In the genomic region with DNA sequence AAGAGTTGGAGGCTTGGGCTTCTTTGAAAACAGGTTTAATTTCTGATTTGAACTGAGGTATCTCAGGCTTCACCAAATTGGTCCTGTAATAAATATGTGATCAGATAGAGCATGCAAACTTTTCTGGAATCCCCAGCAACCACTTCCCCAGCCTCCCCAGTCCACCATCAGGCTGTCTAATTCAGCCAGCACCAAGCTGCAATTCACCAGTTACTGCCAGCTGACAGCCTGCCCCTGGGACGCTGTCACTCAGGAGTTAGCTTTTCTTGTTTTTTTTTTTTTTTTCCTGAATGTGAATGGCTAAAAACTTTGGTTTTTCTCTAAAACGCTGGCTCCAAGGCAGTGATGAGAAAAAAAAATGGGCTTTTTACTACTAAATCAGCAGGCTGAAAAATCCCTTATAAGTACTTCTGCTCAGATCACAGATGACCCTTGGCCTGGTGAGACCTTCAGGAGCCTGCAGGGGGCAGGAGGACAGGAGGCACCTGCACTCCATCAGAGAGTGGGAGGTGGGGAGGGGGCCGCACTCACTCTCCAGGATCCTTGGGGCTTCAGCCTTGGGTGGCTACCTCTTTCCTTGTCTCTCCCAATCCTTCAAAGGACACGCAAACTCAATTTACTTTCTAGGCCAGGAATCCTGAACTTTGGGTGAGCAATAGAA, we compare ENCODE assay signal across 14 cellular contexts.
DNase-seq lines count a peak whose midpoint lies in the region; ATAC-seq, FAIRE-seq and TF ChIP-seq lines count a peak whose summit lies in the region.
"Had no signal": no experiment of that assay in that cellular context is flagged by ENCODE, and none has a peak within 500 bp of the region (broad histone marks: within the 10 kb centered on the region; RNA-seq: fewer than 3 reads in every experiment).

No MANE protein-coding gene starts in this region.

- peaks cover 43% of the 10 kb centered on the region for H3K4me1 ChIP-seq in CD8-positive, alpha-beta T cell (ENCODE audit: insufficient read depth, low read length)
- H3K4me1 ChIP-seq in keratinocyte (ENCODE audit: control insufficient read depth, extremely low read depth, insufficient read depth, low read length), result peaks cover 7% of the 10 kb centered on the region
- H3K4me1 ChIP-seq: gastroesophageal sphincter, left ventricle myocardium inferior had no signal

- H4K20me1 ChIP-seq in keratinocyte (ENCODE audit: control insufficient read depth, extremely low read depth, insufficient read depth, low read length), result no peaks in the 10 kb centered on the region

- H3K4me2 ChIP-seq in keratinocyte (ENCODE audit: control insufficient read depth, extremely low read depth, insufficient read depth, low read depth, low read length), result peak overlapping the region; percentile 70

- TF ChIP-seq CTCF in CD8-positive, alpha-beta T cell (IDR thresholded peaks at IDR 0.05), result no peak
- TF ChIP-seq CTCF in keratinocyte (optimal IDR thresholded peaks at IDR 0.05 in 1 of 3, IDR thresholded peaks at IDR 0.05 in 1 of 3, conservative IDR thresholded peaks at IDR 0.05 in 1 of 3; ENCODE audit: extremely low read depth in 1 of 3, insufficient read depth in 2 of 3, low read length in 3 of 3) (peak; percentile 12 to 26 (median 23)), mesothelial cell of epicardium (IDR thresholded peaks at IDR 0.05; ENCODE audit: unreplicated experiment) (no peak)

- peak overlapping the region; percentile 90 for H3K27ac Mint-ChIP-seq in CD8-positive, alpha-beta T cell
- H3K27ac Mint-ChIP-seq in activated T-cell treated with anti-CD3 and anti-CD28 coated beads, Interleukin-2, amount 50 U/mL, for 72 hours, result peak overlapping the region; percentile 97
- no peak overlapping the region for H3K27ac Mint-ChIP-seq in mesothelial cell of epicardium
- H3K27ac Mint-ChIP-seq: activated B cell treated with CpG ODN at 0.5 μM for 24 hours; dendritic cell treated with granulocyte-macrophage colony-stimulating factor and Interleukin-4, amounts not matched to agents 40 ng/mL and 50 ng/mL, for 4 days had no signal

- no peaks in the 10 kb centered on the region for H3K9me3 ChIP-seq in CD8-positive, alpha-beta T cell (ENCODE audit: low read length)
- no peaks in the 10 kb centered on the region for H3K9me3 ChIP-seq in keratinocyte (ENCODE audit: control insufficient read depth, low read depth, low read length)
- H3K9me3 ChIP-seq: gastroesophageal sphincter, left ventricle myocardium inferior had no signal

- CTCF ChIA-PET in CD8-positive, alpha-beta T cell (lab: Charles Lee), result no interaction called here

- H3K4me1 Mint-ChIP-seq in CD8-positive, alpha-beta T cell (ENCODE audit: low read depth), result peaks cover 68% of the 10 kb centered on the region
- H3K4me1 Mint-ChIP-seq in activated T-cell treated with anti-CD3 and anti-CD28 coated beads, Interleukin-2, amount 50 U/mL, for 72 hours (ENCODE audit: low read depth), result peaks cover 77% of the 10 kb centered on the region
- peaks cover 28% of the 10 kb centered on the region for H3K4me1 Mint-ChIP-seq in mesothelial cell of epicardium

- H3K9ac ChIP-seq in keratinocyte (ENCODE audit: control insufficient read depth, extremely low read depth, insufficient read depth, low read length), result no peak overlapping the region

- H3K27ac ChIP-seq in CD8-positive, alpha-beta T cell (ENCODE audit: low read depth, low read length), result peak overlapping the region; percentile 66
- no peak overlapping the region for H3K27ac ChIP-seq in keratinocyte (ENCODE audit: control insufficient read depth, insufficient read depth, low read length)
- H3K27ac ChIP-seq: gastroesophageal sphincter, left ventricle myocardium inferior had no signal

- ATAC-seq in CD8-positive, alpha-beta T cell, result no peak
- ATAC-seq in GM18907 (IDR thresholded peaks at IDR 0.05; ENCODE audit: unreplicated experiment), result peak; percentile 47
- no peak for ATAC-seq in activated T-cell treated with anti-CD3 and anti-CD28 coated beads, Interleukin-2, amount 50 U/mL, for 72 hours (replicated peaks in 1 of 2)
- no peak for ATAC-seq in GM21360 (IDR thresholded peaks at IDR 0.05; ENCODE audit: unreplicated experiment)
- ATAC-seq: gastroesophageal sphincter had no signal

- no peaks in the 10 kb centered on the region for H3K36me3 ChIP-seq in CD8-positive, alpha-beta T cell (ENCODE audit: insufficient read depth, low read length)
- H3K36me3 ChIP-seq in keratinocyte (ENCODE audit: control insufficient read depth in 2 of 2, extremely low read depth in 1 of 2, insufficient read depth in 2 of 2, low read length in 2 of 2), result no peaks in the 10 kb centered on the region
- H3K36me3 ChIP-seq: gastroesophageal sphincter, left ventricle myocardium inferior had no signal

- H3K4me3 Mint-ChIP-seq in CD8-positive, alpha-beta T cell, result peak overlapping the region; percentile 74
- H3K4me3 Mint-ChIP-seq in activated T-cell treated with anti-CD3 and anti-CD28 coated beads, Interleukin-2, amount 50 U/mL, for 72 hours, result peak overlapping the region; percentile 72 to 91
- H3K4me3 Mint-ChIP-seq in mesothelial cell of epicardium, result no peak overlapping the region
- H3K4me3 Mint-ChIP-seq: activated B cell treated with CpG ODN at 0.5 μM for 24 hours; dendritic cell treated with granulocyte-macrophage colony-stimulating factor and Interleukin-4, amounts not matched to agents 40 ng/mL and 50 ng/mL, for 4 days had no signal

- no peaks in the 10 kb centered on the region for H3K27me3 Mint-ChIP-seq in CD8-positive, alpha-beta T cell (ENCODE audit: low read depth)
- H3K27me3 Mint-ChIP-seq in activated T-cell treated with anti-CD3 and anti-CD28 coated beads, Interleukin-2, amount 50 U/mL, for 72 hours (ENCODE audit: low read depth), result no peaks in the 10 kb centered on the region
- no peaks in the 10 kb centered on the region for H3K27me3 Mint-ChIP-seq in mesothelial cell of epicardium (ENCODE audit: low read depth)
- H3K27me3 Mint-ChIP-seq: dendritic cell treated with granulocyte-macrophage colony-stimulating factor and Interleukin-4, amounts not matched to agents 40 ng/mL and 50 ng/mL, for 4 days had no signal

- intact Hi-C loops in CD8-positive, alpha-beta T cell (cut with DNase I, micrococcal nuclease), result loop anchor here (1.0 to 5.0 kb wide), 6 partner anchors 37 to 349 kb away; partner anchors contain the start of gene GATA3 (in 1 of the 2)

- dilution Hi-C loops in keratinocyte (cut with MboI; ENCODE audit: extremely low pct_ligation_motif_present, low sequenced_read_pairs), result no loop called here

- peak overlapping the region; percentile 22 for H2AFZ ChIP-seq in keratinocyte (ENCODE audit: control insufficient read depth, low read length)

- H3K9me1 ChIP-seq in keratinocyte (ENCODE audit: control insufficient read depth, extremely low read depth, insufficient read depth, low read length), result no peaks in the 10 kb centered on the region

- no peak overlapping the region for H3K4me3 ChIP-seq in CD8-positive, alpha-beta T cell (ENCODE audit: low read depth, low read length)
- peak overlapping the region in 1 of 3 experiments; percentile 23 for H3K4me3 ChIP-seq in keratinocyte (ENCODE audit: control insufficient read depth in 2 of 3, extremely low read depth in 1 of 3, insufficient read depth in 2 of 3, low read depth in 1 of 3, low read length in 3 of 3)
- H3K4me3 ChIP-seq: gastroesophageal sphincter, left ventricle myocardium inferior had no signal

- FAIRE-seq in keratinocyte (lab: Jason Lieb, UNC), result no peak
- FAIRE-seq: GM12891 had no signal

- no peaks in the 10 kb centered on the region for H3K36me3 Mint-ChIP-seq in CD8-positive, alpha-beta T cell
- H3K36me3 Mint-ChIP-seq in activated T-cell treated with anti-CD3 and anti-CD28 coated beads, Interleukin-2, amount 50 U/mL, for 72 hours (ENCODE audit: insufficient read depth in 2 of 2), result peaks cover 0 to 1% of the 10 kb centered on the region in 2 donors
- no peaks in the 10 kb centered on the region for H3K36me3 Mint-ChIP-seq in mesothelial cell of epicardium

- no peaks in the 10 kb centered on the region for H3K79me2 ChIP-seq in keratinocyte (ENCODE audit: control insufficient read depth, insufficient read depth, low read length)

- H3K9me3 Mint-ChIP-seq in CD8-positive, alpha-beta T cell, result no peaks in the 10 kb centered on the region
- no peaks in the 10 kb centered on the region for H3K9me3 Mint-ChIP-seq in activated T-cell treated with anti-CD3 and anti-CD28 coated beads, Interleukin-2, amount 50 U/mL, for 72 hours
- H3K9me3 Mint-ChIP-seq in mesothelial cell of epicardium, result no peaks in the 10 kb centered on the region
- H3K9me3 Mint-ChIP-seq: activated B cell treated with CpG ODN at 0.5 μM for 24 hours; dendritic cell treated with granulocyte-macrophage colony-stimulating factor and Interleukin-4, amounts not matched to agents 40 ng/mL and 50 ng/mL, for 4 days had no signal

- POLR2A ChIA-PET in CD8-positive, alpha-beta T cell (lab: Charles Lee), result interaction anchor here (0.9 to 2.7 kb wide), 5 partner anchors 10 to 283 kb away, joined by 3 to 11 read pairs (median 4); no protein-coding TSS in a partner anchor

- no peak for DNase-seq in CD8-positive, alpha-beta T cell
- DNase-seq in activated T-cell treated with anti-CD3 and anti-CD28 coated beads, Interleukin-2, amount 50 U/mL, for 72 hours, result peak in 1 of 2 donors; percentile 15
- DNase-seq in keratinocyte (ENCODE audit: low read depth, low spot score) (no peak), mesothelial cell of epicardium (ENCODE audit: low spot score in 2 of 2, unreplicated experiment in 2 of 2) (no peak), LoVo (ENCODE audit: low spot score) (no peak), NCI-H748 treated with DMSO at 0.1 percent for 48 hours (lab: John Stamatoyannopoulos, UW) (no peak)
- DNase-seq: activated B cell treated with CpG ODN at 0.5 μM for 24 hours, left ventricle myocardium inferior, SHP77 had no signal

- no peaks in the 10 kb centered on the region for H3K27me3 ChIP-seq in CD8-positive, alpha-beta T cell (ENCODE audit: insufficient read depth, low read length)
- H3K27me3 ChIP-seq in keratinocyte (ENCODE audit: control insufficient read depth, extremely low read depth, insufficient read depth, low read length), result no peaks in the 10 kb centered on the region

Comparison
In these comparisons a context has a peak if more than half of its experiments do, and no peak if none do; other contexts are left out.
1. CTCF ChIP-seq: peak in keratinocyte (3 of 3); none in CD8-positive, alpha-beta T cell (single experiment) and mesothelial cell of epicardium (single experiment).